In genomic region chr5:140557136-140557805, GRCh38 we compare ENCODE assay signal across 1 cellular context.
TF ChIP-seq lines count a peak whose summit lies in the region.

TSS of gene SRA1 (minus strand) at chr5:140557473. CDS start at chr5:140557452, 21 bp downstream.

TF ChIP-seq in HepG2, 621 proteins besides CTCF, POLR2A, EP300 and RAD21 (continued from another document and continues in another):
- TF ChIP-seq HNF1B (CRISPR knock-in tag; IDR thresholded peaks at IDR 0.05) (peak; percentile 82), SOX5 (CRISPR knock-in tag; IDR thresholded peaks at IDR 0.05; ENCODE audit: borderline replicate concordance) (peak; percentile 38; the same call in 1 of the 2 replicates), PLRG1 (conservative IDR thresholded peaks at IDR 0.05) (no peak), FOXC1 (CRISPR knock-in tag; IDR thresholded peaks at IDR 0.05; ENCODE audit: borderline replicate concordance) (peak; percentile 91), ZNF138 (CRISPR knock-in tag; IDR thresholded peaks at IDR 0.05; ENCODE audit: low read depth) (0 out of 2 replicates have a peak, but pooled peaks have one; percentile 52), ZNF670 (CRISPR knock-in tag; IDR thresholded peaks at IDR 0.05; ENCODE audit: borderline replicate concordance) (no peak), SMAD1 (CRISPR knock-in tag; IDR thresholded peaks at IDR 0.05; ENCODE audit: borderline replicate concordance, low read depth) (0 out of 2 replicates have a peak, but pooled peaks have one; percentile 56), MIXL1 (CRISPR knock-in tag; IDR thresholded peaks at IDR 0.05) (peak; percentile 67; the same call in 1 of the 2 replicates), ZNF607 (CRISPR knock-in tag; IDR thresholded peaks at IDR 0.05; ENCODE audit: borderline replicate concordance) (peak; percentile 91), ZC3H13 (CRISPR knock-in tag; IDR thresholded peaks at IDR 0.05) (peak; percentile 88), ERF (CRISPR knock-in tag; IDR thresholded peaks at IDR 0.05) (peak; percentile 94), ZNF589 (CRISPR knock-in tag; conservative IDR thresholded peaks at IDR 0.05) (0 out of 2 replicates have a peak, but pooled peaks have one; percentile 51), ZNF484 (CRISPR knock-in tag; IDR thresholded peaks at IDR 0.05; ENCODE audit: borderline replicate concordance, low read depth) (no peak), NR2F2 (IDR thresholded peaks at IDR 0.05; ENCODE audit: borderline replicate concordance, low read depth) (peak; percentile 41; the same call in 1 of the 2 replicates), GPN1 (CRISPR knock-in tag; IDR thresholded peaks at IDR 0.05; ENCODE audit: borderline replicate concordance) (0 out of 2 replicates have a peak, but pooled peaks have one; percentile 59), MIER2 (CRISPR knock-in tag; IDR thresholded peaks at IDR 0.05) (peak; percentile 54; the same call in 1 of the 2 replicates), POLR2AphosphoS5 (IDR thresholded peaks at IDR 0.05; ENCODE audit: low read depth, low read length) (peak; percentile 92), SMAD9 (CRISPR knock-in tag; IDR thresholded peaks at IDR 0.05) (peak; percentile 59; the same call in 1 of the 2 replicates), LCORL (IDR thresholded peaks at IDR 0.05) (no peak), LCORL (CRISPR knock-in tag; IDR thresholded peaks at IDR 0.05) (peak; percentile 49; the same call in 1 of the 2 replicates), ZFP41 (CRISPR knock-in tag; IDR thresholded peaks at IDR 0.05; ENCODE audit: borderline replicate concordance) (no peak), ZNF34 (CRISPR knock-in tag; IDR thresholded peaks at IDR 0.05; ENCODE audit: borderline replicate concordance) (no peak), SOX13 (IDR thresholded peaks at IDR 0.05) (no peak), SOX13 (CRISPR knock-in tag; conservative IDR thresholded peaks at IDR 0.05 in 1 of 2, IDR thresholded peaks at IDR 0.05 in 1 of 2) (peak in 1 of 2 experiments; percentile 63; a peak in 2 of 4 replicates), KDM4B (CRISPR knock-in tag; IDR thresholded peaks at IDR 0.05) (peak; percentile 92), TCF7L2 (IDR thresholded peaks at IDR 0.05; ENCODE audit: low read depth, low read length) (no peak), ELF3 (CRISPR knock-in tag; IDR thresholded peaks at IDR 0.05) (peak; percentile 52; the same call in 1 of the 2 replicates), ASH2L (IDR thresholded peaks at IDR 0.05; ENCODE audit: insufficient read length, low read depth, low read length) (peak; percentile 64), NAIF1 (CRISPR knock-in tag; IDR thresholded peaks at IDR 0.05; ENCODE audit: borderline replicate concordance) (peak; percentile 66; the same call in 1 of the 2 replicates), ZNF550 (CRISPR knock-in tag; IDR thresholded peaks at IDR 0.05; ENCODE audit: borderline replicate concordance) (no peak), ZNF274 (CRISPR knock-in tag; IDR thresholded peaks at IDR 0.05) (peak; percentile 91), ZBTB25 (CRISPR knock-in tag; IDR thresholded peaks at IDR 0.05) (peak; percentile 69), HNRNPLL (IDR thresholded peaks at IDR 0.05; ENCODE audit: low read depth, low read length, poor library complexity, severe bottlenecking) (peak; percentile 75), ZNF253 (CRISPR knock-in tag; IDR thresholded peaks at IDR 0.05; ENCODE audit: borderline replicate concordance) (no peak), SMC3 (IDR thresholded peaks at IDR 0.05; ENCODE audit: low read length) (no peak), RFX5 (IDR thresholded peaks at IDR 0.05; ENCODE audit: low read depth, low read length) (peak; percentile 15; the same call in 1 of the 2 replicates), PHF5A (CRISPR knock-in tag; IDR thresholded peaks at IDR 0.05; ENCODE audit: low read depth, unreplicated experiment) (peak; percentile 50), TARDBP (CRISPR knock-in tag; IDR thresholded peaks at IDR 0.05) (peak; percentile 58; the same call in 1 of the 2 replicates), HIVEP1 (CRISPR knock-in tag; IDR thresholded peaks at IDR 0.05) (peak; percentile 49; the same call in 1 of the 2 replicates), ZNF329 (CRISPR knock-in tag; IDR thresholded peaks at IDR 0.05; ENCODE audit: low read depth) (0 out of 2 replicates have a peak, but pooled peaks have one; percentile 22), SAFB2 (CRISPR knock-in tag; IDR thresholded peaks at IDR 0.05; ENCODE audit: borderline replicate concordance, low read depth) (peak; percentile 52; the same call in 1 of the 2 replicates), HBP1 (CRISPR knock-in tag; IDR thresholded peaks at IDR 0.05; ENCODE audit: low read depth) (peak; percentile 73; the same call in 1 of the 2 replicates), CBX1 (IDR thresholded peaks at IDR 0.05; ENCODE audit: low read depth) (peak; percentile 55), MTF2 (CRISPR knock-in tag; IDR thresholded peaks at IDR 0.05; ENCODE audit: borderline replicate concordance) (peak; percentile 77; the same call in 1 of the 2 replicates), ZFP36 (IDR thresholded peaks at IDR 0.05; ENCODE audit: borderline replicate concordance, low read depth, low read length, partially characterized antibody) (no peak), ZNF124 (CRISPR knock-in tag; IDR thresholded peaks at IDR 0.05) (peak; percentile 88), ZNF558 (CRISPR knock-in tag; IDR thresholded peaks at IDR 0.05; ENCODE audit: borderline replicate concordance) (peak; percentile 86; the same call in 1 of the 2 replicates), PRDM15 (CRISPR knock-in tag; IDR thresholded peaks at IDR 0.05) (peak; percentile 96), FOXA1 (IDR thresholded peaks at IDR 0.05) (no peak), FOXA1 (CRISPR knock-in tag; IDR thresholded peaks at IDR 0.05) (no peak), HOXA5 (CRISPR knock-in tag; IDR thresholded peaks at IDR 0.05) (no peak), ZNF331 (CRISPR knock-in tag; IDR thresholded peaks at IDR 0.05) (no peak; the same call in 1 of the 2 replicates), MTERF4 (CRISPR knock-in tag; IDR thresholded peaks at IDR 0.05) (0 out of 2 replicates have a peak, but pooled peaks have one; percentile 15), AGO2 (optimal IDR thresholded peaks at IDR 0.05; ENCODE audit: low read depth, low read length) (peak; percentile 95), ZNF766 (CRISPR knock-in tag; IDR thresholded peaks at IDR 0.05; ENCODE audit: borderline replicate concordance) (0 out of 2 replicates have a peak, but pooled peaks have one; percentile 45), ZNF260 (CRISPR knock-in tag; IDR thresholded peaks at IDR 0.05; ENCODE audit: borderline replicate concordance, low read depth) (no peak), CREM (IDR thresholded peaks at IDR 0.05) (peak; percentile 90), CREM (CRISPR knock-in tag; IDR thresholded peaks at IDR 0.05) (peak; percentile 68; the same call in 1 of the 2 replicates), KDM5B (CRISPR knock-in tag; IDR thresholded peaks at IDR 0.05; ENCODE audit: borderline replicate concordance) (peak; percentile 83), ZFP37 (CRISPR knock-in tag; IDR thresholded peaks at IDR 0.05; ENCODE audit: borderline replicate concordance) (0 out of 2 replicates have a peak, but pooled peaks have one; percentile 60), SP1 (IDR thresholded peaks at IDR 0.05) (no peak), SP1 (CRISPR knock-in tag; IDR thresholded peaks at IDR 0.05) (peak; percentile 87), ZSCAN21 (CRISPR knock-in tag; IDR thresholded peaks at IDR 0.05; ENCODE audit: borderline replicate concordance) (no peak), AKAP8 (CRISPR knock-in tag; IDR thresholded peaks at IDR 0.05) (peak; percentile 80; the same call in 1 of the 2 replicates), ZMYM3 (CRISPR knock-in tag; IDR thresholded peaks at IDR 0.05) (0 out of 2 replicates have a peak, but pooled peaks have one; percentile 22), SPEN (CRISPR knock-in tag; IDR thresholded peaks at IDR 0.05; ENCODE audit: low read depth) (peak; percentile 90), CAMTA2 (CRISPR knock-in tag; IDR thresholded peaks at IDR 0.05; ENCODE audit: borderline replicate concordance) (0 out of 2 replicates have a peak, but pooled peaks have one; percentile 44), ZNF564 (CRISPR knock-in tag; IDR thresholded peaks at IDR 0.05) (no peak), BRD4 (CRISPR knock-in tag; IDR thresholded peaks at IDR 0.05) (peak; percentile 86), SOX6 (IDR thresholded peaks at IDR 0.05) (no peak), SOX6 (CRISPR knock-in tag; IDR thresholded peaks at IDR 0.05) (peak; percentile 59), PCBP2 (optimal IDR thresholded peaks at IDR 0.05; ENCODE audit: low read depth, low read length, poor library complexity, severe bottlenecking) (no peak), GPBP1L1 (CRISPR knock-in tag; IDR thresholded peaks at IDR 0.05) (no peak)
- TF ChIP-seq, protein P1, sequence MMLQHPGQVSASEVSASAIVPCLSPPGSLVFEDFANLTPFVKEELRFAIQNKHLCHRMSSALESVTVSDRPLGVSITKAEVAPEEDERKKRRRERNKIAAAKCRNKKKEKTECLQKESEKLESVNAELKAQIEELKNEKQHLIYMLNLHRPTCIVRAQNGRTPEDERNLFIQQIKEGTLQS (CRISPR knock-in tag; IDR thresholded peaks at IDR 0.05) = 0 out of 2 replicates have a peak, but pooled peaks have one; percentile 44
